In genomic region chr11:76321820-76322524, GRCh38 we compare ENCODE assay signal across 16 cellular contexts. TPM values are rescaled to one million over a fixed set of nuclear protein-coding genes. Genes with fewer than 3 reads are reported as not detected.
A peak's percentile ranks its signal among the peaks of the same experiment; 100 is the strongest.
DNase-seq lines count a peak whose midpoint lies in the region; ATAC-seq, FAIRE-seq and TF ChIP-seq lines count a peak whose summit lies in the region.
"Had no signal": no experiment of that assay in that cellular context is flagged by ENCODE, and none has a peak within 500 bp of the region (broad histone marks: within the 10 kb centered on the region; RNA-seq: fewer than 3 reads in every experiment).

No MANE protein-coding gene starts in this region.

- H3K27ac ChIP-seq in astrocyte (ENCODE audit: low read depth, low read length), result no peak overlapping the region
- H3K27ac ChIP-seq in keratinocyte (ENCODE audit: control insufficient read depth, insufficient read depth, low read length), result no peak overlapping the region
- H3K27ac ChIP-seq in sigmoid colon, result no peak overlapping the region
- H3K27ac ChIP-seq in thyroid gland, result no peak overlapping the region
- H3K27ac ChIP-seq: 22Rv1, SJSA1 had no signal

- H3K27me3 ChIP-seq in astrocyte (ENCODE audit: insufficient read depth, low read length) (peaks cover 30% of the 10 kb centered on the region), keratinocyte (ENCODE audit: control insufficient read depth, extremely low read depth, insufficient read depth, low read length) (peaks cover 12% of the 10 kb centered on the region), sigmoid colon (peaks cover 11 to 25% (median 19%) of the 10 kb centered on the region in 3 donors), thyroid gland (peaks cover 3% of the 10 kb centered on the region)
- H3K27me3 ChIP-seq: MG63, SJSA1 had no signal

- H3K9ac ChIP-seq in astrocyte (ENCODE audit: low read length) (no peak overlapping the region), keratinocyte (ENCODE audit: control insufficient read depth, extremely low read depth, insufficient read depth, low read length) (no peak overlapping the region)

- no peak for TF ChIP-seq CTCF in astrocyte (IDR thresholded peaks at IDR 0.05; ENCODE audit: insufficient read depth, low read depth, low read length)
- no peak for TF ChIP-seq CTCF in keratinocyte (optimal IDR thresholded peaks at IDR 0.05 in 1 of 3, IDR thresholded peaks at IDR 0.05 in 1 of 3, conservative IDR thresholded peaks at IDR 0.05 in 1 of 3; ENCODE audit: extremely low read depth in 1 of 3, insufficient read depth in 2 of 3, low read length in 3 of 3)
- TF ChIP-seq CTCF in sigmoid colon (IDR thresholded peaks at IDR 0.05), result no peak
- no peak for TF ChIP-seq CTCF in thyroid gland (IDR thresholded peaks at IDR 0.05)

- intact Hi-C loops in sigmoid colon (cut with DNase I), result no loop called here
- intact Hi-C loops in thyroid gland (cut with DNase I), result no loop called here

- H3K27me3 Mint-ChIP-seq in astrocyte (ENCODE audit: low read depth, unreplicated experiment), result peaks cover 45% of the 10 kb centered on the region

- no peaks in the 10 kb centered on the region for H3K9me3 ChIP-seq in astrocyte (ENCODE audit: insufficient read depth, low read depth, low read length)
- no peaks in the 10 kb centered on the region for H3K9me3 ChIP-seq in keratinocyte (ENCODE audit: control insufficient read depth, low read depth, low read length)
- no peaks in the 10 kb centered on the region for H3K9me3 ChIP-seq in sigmoid colon
- H3K9me3 ChIP-seq in thyroid gland, result no peaks in the 10 kb centered on the region
- H3K9me3 ChIP-seq: MG63, SJSA1 had no signal

- H3K4me3 ChIP-seq in astrocyte (ENCODE audit: insufficient read depth, low read depth, low read length) (no peak overlapping the region), keratinocyte (ENCODE audit: control insufficient read depth in 2 of 3, extremely low read depth in 1 of 3, insufficient read depth in 2 of 3, low read depth in 1 of 3, low read length in 3 of 3) (no peak overlapping the region), sigmoid colon (peak overlapping the region in 3 of 4 donors; percentile 5 to 18 (median 8)), thyroid gland (replicated peaks in 1 of 3) (no peak overlapping the region)
- H3K4me3 ChIP-seq: MG63, SJSA1 had no signal

- H2AFZ ChIP-seq in astrocyte (ENCODE audit: low read depth, low read length), result peak overlapping the region; percentile 34
- H2AFZ ChIP-seq in keratinocyte (ENCODE audit: control insufficient read depth, low read length), result no peak overlapping the region

- WGBS in sigmoid colon, 2 donors, result 5 to 7% methylated on average over 59 of the region's 59 CpGs
- 23 to 27% methylated on average over 13 to 22 of the region's 59 CpGs for WGBS in thyroid gland, 2 donors

- no peaks in the 10 kb centered on the region for H3K36me3 Mint-ChIP-seq in astrocyte (ENCODE audit: low read depth, unreplicated experiment)
- H3K36me3 Mint-ChIP-seq: activated CD4-positive, alpha-beta memory T cell treated with anti-CD3 and anti-CD28 coated beads for 36 hours; CD4-positive, CD25-positive, alpha-beta regulatory T cell; type B pancreatic cell had no signal

- H3K9me1 ChIP-seq in keratinocyte (ENCODE audit: control insufficient read depth, extremely low read depth, insufficient read depth, low read length), result no peaks in the 10 kb centered on the region

- TF ChIP-seq POLR2A in sigmoid colon (IDR thresholded peaks at IDR 0.05), result no peak
- no peak for TF ChIP-seq POLR2A in thyroid gland (IDR thresholded peaks at IDR 0.05)

- dilution Hi-C loops in keratinocyte (cut with MboI; ENCODE audit: extremely low pct_ligation_motif_present, low sequenced_read_pairs), result no loop called here

- no peak for TF ChIP-seq EP300 in sigmoid colon (IDR thresholded peaks at IDR 0.05)

- H3K4me1 ChIP-seq in astrocyte (ENCODE audit: insufficient read depth, low read length) (no peaks in the 10 kb centered on the region), keratinocyte (ENCODE audit: control insufficient read depth, extremely low read depth, insufficient read depth, low read length) (peaks cover 11% of the 10 kb centered on the region), sigmoid colon (peaks cover 0 to 7% (median 3%) of the 10 kb centered on the region in 4 donors), thyroid gland (peaks cover 0 to 12% of the 10 kb centered on the region in 2 donors)
- H3K4me1 ChIP-seq: SJSA1 had no signal

- peak; percentile 59 for DNase-seq in DMS53 (lab: John Stamatoyannopoulos, UW)
- DNase-seq in DMS53 treated with DMSO at 0.1 percent for 48 hours (lab: John Stamatoyannopoulos, UW; ENCODE audit: unreplicated experiment), result no peak
- no peak for DNase-seq in astrocyte (ENCODE audit: low read depth)
- no peak for DNase-seq in keratinocyte (ENCODE audit: low read depth, low spot score)
- no peak for DNase-seq in sigmoid colon
- no peak for DNase-seq in glomerular visceral epithelial cell (ENCODE audit: extremely low spot score)
- DNase-seq in thyroid gland, result no peak
- DNase-seq: amygdala; MG63; stimulated activated CD4-positive, alpha-beta T cell treated with anti-CD3 and anti-CD28 coated beads, Interleukin-2, amount 100 ng/mL, for 48 hours had no signal

- no peaks in the 10 kb centered on the region for H3K79me2 ChIP-seq in astrocyte (ENCODE audit: insufficient read depth, low read length)
- no peaks in the 10 kb centered on the region for H3K79me2 ChIP-seq in keratinocyte (ENCODE audit: control insufficient read depth, insufficient read depth, low read length)

- FAIRE-seq in astrocyte (lab: Jason Lieb, UNC) (no peak), keratinocyte (lab: Jason Lieb, UNC) (no peak)

- no peaks in the 10 kb centered on the region for H4K20me1 ChIP-seq in astrocyte (ENCODE audit: insufficient read depth, low read length)
- no peaks in the 10 kb centered on the region for H4K20me1 ChIP-seq in keratinocyte (ENCODE audit: control insufficient read depth, extremely low read depth, insufficient read depth, low read length)

- H3K4me2 ChIP-seq in astrocyte (ENCODE audit: low read length) (peak overlapping the region; percentile 55), keratinocyte (ENCODE audit: control insufficient read depth, extremely low read depth, insufficient read depth, low read depth, low read length) (peak overlapping the region; percentile 48)

- H3K4me1 Mint-ChIP-seq in astrocyte (ENCODE audit: low read depth, unreplicated experiment), result peaks cover 4% of the 10 kb centered on the region

- H3K36me3 ChIP-seq in astrocyte (ENCODE audit: insufficient read depth, low read length), result no peaks in the 10 kb centered on the region
- no peaks in the 10 kb centered on the region for H3K36me3 ChIP-seq in keratinocyte (ENCODE audit: control insufficient read depth in 2 of 2, extremely low read depth in 1 of 2, insufficient read depth in 2 of 2, low read length in 2 of 2)
- no peaks in the 10 kb centered on the region for H3K36me3 ChIP-seq in sigmoid colon
- no peaks in the 10 kb centered on the region for H3K36me3 ChIP-seq in thyroid gland
- H3K36me3 ChIP-seq: MG63, SJSA1 had no signal

- H3K27ac Mint-ChIP-seq in astrocyte (ENCODE audit: unreplicated experiment), result no peak overlapping the region
- H3K27ac Mint-ChIP-seq: type B pancreatic cell had no signal

- no peak for ATAC-seq in HG03442 (IDR thresholded peaks at IDR 0.05; ENCODE audit: unreplicated experiment)

- H3K9me3 Mint-ChIP-seq in astrocyte (ENCODE audit: unreplicated experiment), result no peaks in the 10 kb centered on the region
- H3K9me3 Mint-ChIP-seq: activated CD4-positive, alpha-beta memory T cell treated with anti-CD3 and anti-CD28 coated beads for 36 hours; CD4-positive, CD25-positive, alpha-beta regulatory T cell; type B pancreatic cell had no signal

- H3K4me3 Mint-ChIP-seq in astrocyte (ENCODE audit: unreplicated experiment), result no peak overlapping the region
- H3K4me3 Mint-ChIP-seq: activated CD4-positive, alpha-beta memory T cell treated with anti-CD3 and anti-CD28 coated beads for 36 hours; CD4-positive, CD25-positive, alpha-beta regulatory T cell had no signal

RNA-seq across cellular contexts. Expression of gene THAP12, which starts 59.0 kb away (rescaled TPM):
- total RNA-seq in astrocyte (30.3 and 31.3 TPM in 2 replicates), sigmoid colon (10 to 100 TPM; 27.7 to 35.0 (median 31.4) TPM), thyroid gland (10 to 100 TPM; 36.4 to 61.9 (median 43.9) TPM)
- polyA plus RNA-seq in keratinocyte (24.9 to 49.8 TPM (median 28.8 TPM) in 3 replicates), sigmoid colon (10 to 100 TPM; 27.1 to 43.2 (median 27.3) TPM)
- 54.7 TPM for polyA plus RNA-seq in keratinocyte (2011; ENCODE audit: low read depth)
- polyA plus RNA-seq in keratinocyte (2011; cell fraction: cytosol; rRNA removed), result 21.3 and 43.5 TPM in 2 replicates
- polyA plus RNA-seq in keratinocyte (2011; cell fraction: nucleus; rRNA removed), result 19.1 and 23.2 TPM in 2 replicates
- polyA plus RNA-seq in keratinocyte (2012; ENCODE audit: low replicate concordance), result 20.6 and 26.7 TPM in 2 replicates
- 3.9 to 28.7 TPM (median 12.6 TPM) in 3 replicates for polyA minus RNA-seq in keratinocyte
- polyA minus RNA-seq in keratinocyte (2011; cell fraction: cytosol; rRNA and poly(A)+ RNA removed), result 16.1 TPM
- 9.7 and 18.0 TPM in 2 replicates for polyA minus RNA-seq in keratinocyte (2011; cell fraction: nucleus; rRNA and poly(A)+ RNA removed)

RNA-seq across cellular contexts. Expression of gene GVQW3, which starts 59.2 kb away (rescaled TPM):
- total RNA-seq in astrocyte, result 2.0 TPM in 2 replicates
- polyA plus RNA-seq in keratinocyte, result 0.39 to 0.80 TPM (median 0.48 TPM) in 3 replicates
- not detected for polyA plus RNA-seq in keratinocyte (2011; ENCODE audit: low read depth)
- polyA plus RNA-seq in keratinocyte (2011; cell fraction: cytosol; rRNA removed), result 0.07 and 0.10 TPM in 2 replicates
- polyA plus RNA-seq in keratinocyte (2011; cell fraction: nucleus; rRNA removed), result 1.8 and 2.1 TPM in 2 replicates
- 0.29 TPM in 1 of 2 replicates, not detected in the other for polyA plus RNA-seq in keratinocyte (2012; ENCODE audit: low replicate concordance)
- polyA minus RNA-seq in keratinocyte, result 0.39 to 1.3 TPM (median 0.73 TPM) in 3 replicates
- not detected for polyA minus RNA-seq in keratinocyte (2011; cell fraction: cytosol; rRNA and poly(A)+ RNA removed)
- polyA minus RNA-seq in keratinocyte (2011; cell fraction: nucleus; rRNA and poly(A)+ RNA removed), result 0.53 and 0.70 TPM in 2 replicates
- 1 to 10 TPM in 3 of 4 donors, under 1 TPM in 1; 0.41 to 4.7 (median 2.2) TPM for total RNA-seq in sigmoid colon
- polyA plus RNA-seq in sigmoid colon, result 1 to 10 TPM in 1 of 3 donors, under 1 TPM in 2; 0.60 to 1.9 (median 0.69) TPM
- total RNA-seq in thyroid gland, result 1 to 10 TPM; 2.8 to 7.2 (median 3.4) TPM

Comparison
In these comparisons a context has a peak if more than half of its experiments do, and no peak if none do; other contexts are left out.
1. H3K4me3 ChIP-seq: peak in sigmoid colon (3 of 4); none in astrocyte (single experiment), keratinocyte (0 of 3) and thyroid gland (0 of 3).